ENCODE assay signal across 1 cellular context in genomic region chr6:156971153-156971882, GRCh38.
TF ChIP-seq lines count a peak whose summit lies in the region.

No MANE protein-coding gene starts in this region.

TF ChIP-seq in GM23338, 12 proteins besides CTCF, POLR2A, EP300 and RAD21 (continued from another document):
- TF ChIP-seq, protein P1, sequence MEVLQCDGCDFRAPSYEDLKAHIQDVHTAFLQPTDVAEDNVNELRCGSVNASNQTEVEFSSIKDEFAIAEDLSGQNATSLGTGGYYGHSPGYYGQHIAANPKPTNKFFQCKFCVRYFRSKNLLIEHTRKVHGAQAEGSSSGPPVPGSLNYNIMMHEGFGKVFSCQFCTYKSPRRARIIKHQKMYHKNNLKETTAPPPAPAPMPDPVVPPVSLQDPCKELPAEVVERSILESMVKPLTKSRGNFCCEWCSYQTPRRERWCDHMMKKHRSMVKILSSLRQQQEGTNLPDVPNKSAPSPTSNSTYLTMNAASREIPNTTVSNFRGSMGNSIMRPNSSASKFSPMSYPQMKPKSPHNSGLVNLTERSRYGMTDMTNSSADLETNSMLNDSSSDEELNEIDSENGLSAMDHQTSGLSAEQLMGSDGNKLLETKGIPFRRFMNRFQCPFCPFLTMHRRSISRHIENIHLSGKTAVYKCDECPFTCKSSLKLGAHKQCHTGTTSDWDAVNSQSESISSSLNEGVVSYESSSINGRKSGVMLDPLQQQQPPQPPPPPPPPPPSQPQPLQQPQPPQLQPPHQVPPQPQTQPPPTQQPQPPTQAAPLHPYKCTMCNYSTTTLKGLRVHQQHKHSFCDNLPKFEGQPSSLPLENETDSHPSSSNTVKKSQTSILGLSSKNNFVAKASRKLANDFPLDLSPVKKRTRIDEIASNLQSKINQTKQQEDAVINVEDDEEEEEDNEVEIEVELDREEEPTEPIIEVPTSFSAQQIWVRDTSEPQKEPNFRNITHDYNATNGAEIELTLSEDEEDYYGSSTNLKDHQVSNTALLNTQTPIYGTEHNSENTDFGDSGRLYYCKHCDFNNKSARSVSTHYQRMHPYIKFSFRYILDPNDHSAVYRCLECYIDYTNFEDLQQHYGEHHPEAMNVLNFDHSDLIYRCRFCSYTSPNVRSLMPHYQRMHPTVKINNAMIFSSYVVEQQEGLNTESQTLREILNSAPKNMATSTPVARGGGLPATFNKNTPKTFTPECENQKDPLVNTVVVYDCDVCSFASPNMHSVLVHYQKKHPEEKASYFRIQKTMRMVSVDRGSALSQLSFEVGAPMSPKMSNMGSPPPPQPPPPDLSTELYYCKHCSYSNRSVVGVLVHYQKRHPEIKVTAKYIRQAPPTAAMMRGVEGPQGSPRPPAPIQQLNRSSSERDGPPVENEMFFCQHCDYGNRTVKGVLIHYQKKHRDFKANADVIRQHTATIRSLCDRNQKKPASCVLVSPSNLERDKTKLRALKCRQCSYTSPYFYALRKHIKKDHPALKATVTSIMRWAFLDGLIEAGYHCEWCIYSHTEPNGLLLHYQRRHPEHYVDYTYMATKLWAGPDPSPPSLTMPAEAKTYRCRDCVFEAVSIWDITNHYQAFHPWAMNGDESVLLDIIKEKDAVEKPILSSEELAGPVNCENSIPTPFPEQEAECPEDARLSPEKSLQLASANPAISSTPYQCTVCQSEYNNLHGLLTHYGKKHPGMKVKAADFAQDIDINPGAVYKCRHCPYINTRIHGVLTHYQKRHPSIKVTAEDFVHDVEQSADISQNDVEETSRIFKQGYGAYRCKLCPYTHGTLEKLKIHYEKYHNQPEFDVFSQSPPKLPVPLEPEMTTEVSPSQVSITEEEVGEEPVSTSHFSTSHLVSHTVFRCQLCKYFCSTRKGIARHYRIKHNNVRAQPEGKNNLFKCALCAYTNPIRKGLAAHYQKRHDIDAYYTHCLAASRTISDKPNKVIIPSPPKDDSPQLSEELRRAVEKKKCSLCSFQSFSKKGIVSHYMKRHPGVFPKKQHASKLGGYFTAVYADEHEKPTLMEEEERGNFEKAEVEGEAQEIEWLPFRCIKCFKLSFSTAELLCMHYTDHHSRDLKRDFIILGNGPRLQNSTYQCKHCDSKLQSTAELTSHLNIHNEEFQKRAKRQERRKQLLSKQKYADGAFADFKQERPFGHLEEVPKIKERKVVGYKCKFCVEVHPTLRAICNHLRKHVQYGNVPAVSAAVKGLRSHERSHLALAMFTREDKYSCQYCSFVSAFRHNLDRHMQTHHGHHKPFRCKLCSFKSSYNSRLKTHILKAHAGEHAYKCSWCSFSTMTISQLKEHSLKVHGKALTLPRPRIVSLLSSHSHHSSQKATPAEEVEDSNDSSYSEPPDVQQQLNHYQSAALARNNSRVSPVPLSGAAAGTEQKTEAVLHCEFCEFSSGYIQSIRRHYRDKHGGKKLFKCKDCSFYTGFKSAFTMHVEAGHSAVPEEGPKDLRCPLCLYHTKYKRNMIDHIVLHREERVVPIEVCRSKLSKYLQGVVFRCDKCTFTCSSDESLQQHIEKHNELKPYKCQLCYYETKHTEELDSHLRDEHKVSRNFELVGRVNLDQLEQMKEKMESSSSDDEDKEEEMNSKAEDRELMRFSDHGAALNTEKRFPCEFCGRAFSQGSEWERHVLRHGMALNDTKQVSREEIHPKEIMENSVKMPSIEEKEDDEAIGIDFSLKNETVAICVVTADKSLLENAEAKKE (CRISPR knock-in tag; IDR thresholded peaks at IDR 0.05): no peak
- TF ChIP-seq NANOG (IDR thresholded peaks at IDR 0.05; ENCODE audit: borderline replicate concordance) (no peak), JUNB (IDR thresholded peaks at IDR 0.05; ENCODE audit: unreplicated experiment) (no peak), ETS1 (IDR thresholded peaks at IDR 0.05) (no peak), ZNF114 (CRISPR knock-in tag; IDR thresholded peaks at IDR 0.05) (no peak), STAT1 (IDR thresholded peaks at IDR 0.05; ENCODE audit: unreplicated experiment) (no peak)
